Comparison of ENCODE assay signal across 22 cellular contexts in genomic region chr13:112754281-112755025, GRCh38.
"Had no signal": no experiment of that assay in that cellular context is flagged by ENCODE, and none has a peak within 500 bp of the region (broad histone marks: within the 10 kb centered on the region; RNA-seq: fewer than 3 reads in every experiment).

No MANE protein-coding gene starts in this region.

- FAIRE-seq: astrocyte, endothelial cell of umbilical vein had no signal

- H3K27ac Mint-ChIP-seq: activated naive CD4-positive, alpha-beta T cell treated with anti-CD3 and anti-CD28 coated beads for 36 hours; activated naive CD8-positive, alpha-beta T cell treated with anti-CD3 and anti-CD28 coated beads, Interleukin-2, amount 50 U/mL, for 24 hours; neural progenitor cell had no signal

- H3K9me3 ChIP-seq: esophagus squamous epithelium, SJSA1, upper lobe of left lung had no signal

- H3K4me3 ChIP-seq: coronary artery, esophagus squamous epithelium, lung, neural progenitor cell, SJSA1, upper lobe of left lung had no signal

- H3K27ac ChIP-seq: coronary artery, esophagus squamous epithelium, neural progenitor cell, parathyroid adenoma, SJSA1 had no signal

- H3K4me1 ChIP-seq: parathyroid adenoma, SJSA1 had no signal

- H3K4me3 Mint-ChIP-seq: activated naive CD4-positive, alpha-beta T cell treated with anti-CD3 and anti-CD28 coated beads for 36 hours; activated naive CD8-positive, alpha-beta T cell treated with anti-CD3 and anti-CD28 coated beads, Interleukin-2, amount 50 U/mL, for 24 hours; neural progenitor cell; stimulated activated naive B cell treated with anti-CD40 and anti-IgM and Interleukin-4, amounts not matched to agents 10 μg/mL and 1 μg/mL and 100 μg/mL, for 72 hours had no signal

- H2AFZ ChIP-seq: neural progenitor cell, parathyroid adenoma had no signal

- ATAC-seq: activated CD4-positive, CD25-positive, alpha-beta regulatory T cell treated with anti-CD3 and anti-CD28 coated beads, Interleukin-2, amount 50 U/mL, for 24 hours; activated naive CD8-positive, alpha-beta T cell treated with anti-CD3 and anti-CD28 coated beads, Interleukin-2, amount 50 U/mL, for 24 hours; activated T-helper 17 cell treated with anti-CD3 and anti-CD28 coated beads, Interleukin-2, amount 50 U/mL, for 72 hours; stimulated activated naive B cell treated with anti-CD40 and anti-IgM and Interleukin-4, amounts not matched to agents 10 μg/mL and 1 μg/mL and 100 μg/mL, for 72 hours had no signal

- H3K4me2 ChIP-seq: neural progenitor cell had no signal

- H3K9ac ChIP-seq: neural progenitor cell, parathyroid adenoma had no signal

- H3K27me3 Mint-ChIP-seq: activated naive CD8-positive, alpha-beta T cell treated with anti-CD3 and anti-CD28 coated beads, Interleukin-2, amount 50 U/mL, for 24 hours; activated T-helper 17 cell treated with anti-CD3 and anti-CD28 coated beads, Interleukin-2, amount 50 U/mL, for 72 hours; stimulated activated naive B cell treated with anti-CD40 and anti-IgM and Interleukin-4, amounts not matched to agents 10 μg/mL and 1 μg/mL and 100 μg/mL, for 72 hours had no signal

- DNase-seq: activated CD4-positive, alpha-beta T cell treated with anti-CD3 and anti-CD28 coated beads, Interleukin-2, amount 50 U/mL, for 48 hours; activated naive CD4-positive, alpha-beta T cell treated with anti-CD3 and anti-CD28 coated beads for 36 hours; activated naive CD8-positive, alpha-beta T cell treated with anti-CD3 and anti-CD28 coated beads, Interleukin-2, amount 50 U/mL, for 24 hours; effector CD4-positive, alpha-beta T cell; esophagus squamous epithelium; hypothalamus; kidney glomerular epithelial cell; stimulated activated CD4-positive, alpha-beta T cell treated with anti-CD3 and anti-CD28 coated beads, Interleukin-15, amount 100 ng/mL, for 24 hours; stimulated activated CD4-positive, alpha-beta T cell treated with anti-CD3 and anti-CD28 coated beads, Interleukin-4, amount 100 ng/mL, for 1 hour; stimulated activated naive B cell treated with anti-CD40 and anti-IgM and Interleukin-4, amounts not matched to agents 10 μg/mL and 1 μg/mL and 100 μg/mL, for 72 hours; SW 1271; T-helper 9 cell; upper lobe of left lung had no signal

- H3K27me3 ChIP-seq: esophagus squamous epithelium, neural progenitor cell, SJSA1, upper lobe of left lung had no signal

- H3K9me3 Mint-ChIP-seq: activated naive CD4-positive, alpha-beta T cell treated with anti-CD3 and anti-CD28 coated beads for 36 hours; activated naive CD8-positive, alpha-beta T cell treated with anti-CD3 and anti-CD28 coated beads, Interleukin-2, amount 50 U/mL, for 24 hours; activated T-helper 17 cell treated with anti-CD3 and anti-CD28 coated beads, Interleukin-2, amount 50 U/mL, for 72 hours had no signal

- H3K36me3 ChIP-seq: esophagus squamous epithelium, neural progenitor cell, SJSA1 had no signal
